In genomic region chr7:129825005-129825553, GRCh38 we compare ENCODE assay signal across 8 cellular contexts.
DNase-seq lines count a peak whose midpoint lies in the region; ATAC-seq and TF ChIP-seq lines count a peak whose summit lies in the region.

No MANE protein-coding gene starts in this region.

- CTCF ChIA-PET in activated CD8-positive, alpha-beta T cell treated with anti-CD3 and anti-CD28 coated beads for 36 hours (lab: Charles Lee), result interaction anchor here (0.6 to 3.3 kb wide), 55 partner anchors 9 to 659 kb away, joined by 3 to 31 read pairs (median 4); partner anchors contain the start of genes NRF1 and STRIP2
- CTCF ChIA-PET in naive thymus-derived CD4-positive, alpha-beta T cell (lab: Charles Lee), result interaction anchor here (0.6 to 1.7 kb wide), 8 partner anchors 10 to 739 kb away, joined by 3 to 5 read pairs (median 4); no protein-coding TSS in a partner anchor

- peak overlapping the region; percentile 87 for H3K4me3 Mint-ChIP-seq in activated CD8-positive, alpha-beta T cell treated with anti-CD3 and anti-CD28 coated beads for 36 hours
- H3K4me3 Mint-ChIP-seq in naive thymus-derived CD4-positive, alpha-beta T cell, result peak overlapping the region; percentile 80 to 97 (median 88)

- ATAC-seq in GM18909 (IDR thresholded peaks at IDR 0.05; ENCODE audit: poor library complexity, unreplicated experiment) (peak; percentile 51), HG03135 (IDR thresholded peaks at IDR 0.05; ENCODE audit: unreplicated experiment) (peak; percentile 42), upper lobe of right lung (peak; percentile 73)
- peak; percentile 60 for ATAC-seq in activated CD8-positive, alpha-beta T cell treated with anti-CD3 and anti-CD28 coated beads for 36 hours
- peak; percentile 47 for ATAC-seq in naive thymus-derived CD4-positive, alpha-beta T cell

- H3K4me3 ChIP-seq in fibroblast of mammary gland (ENCODE audit: control insufficient read depth, low read depth, low read length), result peak overlapping the region; percentile 75
- peak overlapping the region; percentile 74 for H3K4me3 ChIP-seq in naive thymus-derived CD4-positive, alpha-beta T cell (ENCODE audit: low read length)
- peak overlapping the region; percentile 58 for H3K4me3 ChIP-seq in upper lobe of right lung

- H3K27ac ChIP-seq in C4-2B (peak overlapping the region; percentile 58), upper lobe of right lung (peak overlapping the region; percentile 20)
- H3K27ac ChIP-seq in naive thymus-derived CD4-positive, alpha-beta T cell (ENCODE audit: low read depth, low read length), result no peak overlapping the region

- peaks cover 12% of the 10 kb centered on the region for H3K4me1 Mint-ChIP-seq in activated CD8-positive, alpha-beta T cell treated with anti-CD3 and anti-CD28 coated beads for 36 hours (ENCODE audit: low read depth)
- peaks cover 10 to 22% (median 13%) of the 10 kb centered on the region in 7 donors for H3K4me1 Mint-ChIP-seq in naive thymus-derived CD4-positive, alpha-beta T cell

- no peaks in the 10 kb centered on the region for H3K9me3 Mint-ChIP-seq in activated CD8-positive, alpha-beta T cell treated with anti-CD3 and anti-CD28 coated beads for 36 hours
- no peaks in the 10 kb centered on the region for H3K9me3 Mint-ChIP-seq in naive thymus-derived CD4-positive, alpha-beta T cell

- H3K27me3 ChIP-seq in naive thymus-derived CD4-positive, alpha-beta T cell (ENCODE audit: control insufficient read depth in 2 of 2, insufficient read depth in 2 of 2, low read length in 2 of 2), result no peaks in the 10 kb centered on the region
- H3K27me3 ChIP-seq in upper lobe of right lung, result no peaks in the 10 kb centered on the region

- H3K36me3 Mint-ChIP-seq in activated CD8-positive, alpha-beta T cell treated with anti-CD3 and anti-CD28 coated beads for 36 hours (ENCODE audit: low read depth), result no peaks in the 10 kb centered on the region
- peaks cover 0 to 10% (median 0%) of the 10 kb centered on the region in 5 donors for H3K36me3 Mint-ChIP-seq in naive thymus-derived CD4-positive, alpha-beta T cell

- intact Hi-C loops in activated CD8-positive, alpha-beta T cell treated with anti-CD3 and anti-CD28 coated beads for 36 hours (cut with micrococcal nuclease), result loop anchor here (10.0 kb wide), 1 partner anchor 480 kb away; no protein-coding TSS in a partner anchor
- intact Hi-C loops in naive thymus-derived CD4-positive, alpha-beta T cell (cut with micrococcal nuclease), result loop anchor here (1.0 to 10.0 kb wide), 14 partner anchors 44 to 1010 kb away; partner anchors contain the start of genes AHCYL2 (in 1 of the 2), NRF1 (in 1 of the 2), SMKR1 (in 1 of the 2) and UBE2H (in 1 of the 2)
- intact Hi-C loops in upper lobe of right lung (cut with DNase I), result loop anchor here (10.0 kb wide), 1 partner anchor 160 kb away; no protein-coding TSS in a partner anchor

- no peaks in the 10 kb centered on the region for H3K27me3 Mint-ChIP-seq in activated CD8-positive, alpha-beta T cell treated with anti-CD3 and anti-CD28 coated beads for 36 hours
- H3K27me3 Mint-ChIP-seq in naive thymus-derived CD4-positive, alpha-beta T cell, result peaks cover 0 to 8% (median 0%) of the 10 kb centered on the region in 5 donors

- no peak for TF ChIP-seq CTCF in C4-2B (conservative IDR thresholded peaks at IDR 0.05)
- TF ChIP-seq CTCF in activated CD8-positive, alpha-beta T cell treated with anti-CD3 and anti-CD28 coated beads for 36 hours (IDR thresholded peaks at IDR 0.05), result no peak
- TF ChIP-seq CTCF in fibroblast of mammary gland (conservative IDR thresholded peaks at IDR 0.05; ENCODE audit: control insufficient read depth, insufficient read depth, low read depth, low read length), result peak; percentile 38
- peak; percentile 25 for TF ChIP-seq CTCF in upper lobe of right lung (IDR thresholded peaks at IDR 0.05)

- peak; percentile 94 for DNase-seq in NCI-H2196 treated with DMSO at 0.1 percent for 48 hours (lab: John Stamatoyannopoulos, UW; ENCODE audit: unreplicated experiment)
- DNase-seq in activated CD8-positive, alpha-beta T cell treated with anti-CD3 and anti-CD28 coated beads for 36 hours, result peak; percentile 60
- no peak for DNase-seq in fibroblast of mammary gland (ENCODE audit: low read depth)
- DNase-seq in naive thymus-derived CD4-positive, alpha-beta T cell, result peak in 6 of 9 donors; percentile 14 to 65 (median 20)
- peak; percentile 85 for DNase-seq in upper lobe of right lung

- H3K9me3 ChIP-seq in naive thymus-derived CD4-positive, alpha-beta T cell (ENCODE audit: control insufficient read depth in 2 of 3, low read length in 3 of 3), result no peaks in the 10 kb centered on the region
- H3K9me3 ChIP-seq in upper lobe of right lung, result no peaks in the 10 kb centered on the region

- POLR2A ChIA-PET in activated CD8-positive, alpha-beta T cell treated with anti-CD3 and anti-CD28 coated beads for 36 hours (lab: Charles Lee), result interaction anchor here (0.6 to 1.2 kb wide), 5 partner anchors 16 to 213 kb away, joined by 3 read pairs; no protein-coding TSS in a partner anchor
- POLR2A ChIA-PET in naive thymus-derived CD4-positive, alpha-beta T cell (lab: Charles Lee), result interaction anchor here (0.9 kb wide), 1 partner anchor 8 kb away, joined by 3 read pairs; no protein-coding TSS in a partner anchor

- no peaks in the 10 kb centered on the region for H3K4me1 ChIP-seq in naive thymus-derived CD4-positive, alpha-beta T cell (ENCODE audit: control insufficient read depth in 2 of 2, insufficient read depth in 2 of 2, low read length in 2 of 2)
- peaks cover 14% of the 10 kb centered on the region for H3K4me1 ChIP-seq in upper lobe of right lung

- peak overlapping the region; percentile 42 for H3K27ac Mint-ChIP-seq in activated CD8-positive, alpha-beta T cell treated with anti-CD3 and anti-CD28 coated beads for 36 hours
- H3K27ac Mint-ChIP-seq in naive thymus-derived CD4-positive, alpha-beta T cell, result peak overlapping the region; percentile 21 to 85 (median 69)

- no peaks in the 10 kb centered on the region for H3K36me3 ChIP-seq in naive thymus-derived CD4-positive, alpha-beta T cell (ENCODE audit: control insufficient read depth in 2 of 3, insufficient read depth in 3 of 3, low read length in 3 of 3)
- H3K36me3 ChIP-seq in upper lobe of right lung, result no peaks in the 10 kb centered on the region

Comparison
In these comparisons a context has a peak if more than half of its experiments do, and no peak if none do; other contexts are left out.
1. CTCF ChIP-seq: peak in fibroblast of mammary gland (single experiment) and upper lobe of right lung (single experiment); none in C4-2B (single experiment) and activated CD8-positive, alpha-beta T cell treated with anti-CD3 and anti-CD28 coated beads for 36 hours (single experiment).
2. Peak in every context shown above with its lines, with median percentiles within 50 percentile points of each other: ATAC-seq and H3K4me3 ChIP-seq.